In genomic region chr4:138910201-138910913, GRCh38 we compare ENCODE assay signal across 10 cellular contexts.
DNase-seq lines count a peak whose midpoint lies in the region; ATAC-seq and TF ChIP-seq lines count a peak whose summit lies in the region.
"Had no signal": no experiment of that assay in that cellular context is flagged by ENCODE, and none has a peak within 500 bp of the region (broad histone marks: within the 10 kb centered on the region; RNA-seq: fewer than 3 reads in every experiment).

No MANE protein-coding gene starts in this region.

- H3K4me3 ChIP-seq in lower lobe of right lung (no peak overlapping the region), MM.1S (ENCODE audit: low read length) (no peak overlapping the region)
- H3K4me3 ChIP-seq: BLaER1 treated with 17β-estradiol and CSF1 and Interleukin-3, amounts not matched to agents 10 nM and 100 nM had no signal

- H3F3A ChIP-seq in MM.1S (ENCODE audit: insufficient read depth, low read length): no peaks in the 10 kb centered on the region

- no peaks in the 10 kb centered on the region for H4K20me1 ChIP-seq in MM.1S (ENCODE audit: insufficient read depth, low read length)
- H4K20me1 ChIP-seq: BLaER1 treated with 17β-estradiol and CSF1 and Interleukin-3, amounts not matched to agents 10 nM and 100 nM had no signal

- no peaks in the 10 kb centered on the region for H3K9me2 ChIP-seq in MM.1S (replicated peaks; ENCODE audit: insufficient read depth, low read length)

- H3K9ac ChIP-seq in MM.1S (ENCODE audit: low read length): no peak overlapping the region
- H3K9ac ChIP-seq: BLaER1 treated with 17β-estradiol and CSF1 and Interleukin-3, amounts not matched to agents 10 nM and 100 nM had no signal

- H2AFZ ChIP-seq in MM.1S (ENCODE audit: low read length): no peak overlapping the region

- H3K4me2 ChIP-seq in MM.1S (ENCODE audit: low read depth, low read length): no peak overlapping the region
- H3K4me2 ChIP-seq: BLaER1 treated with 17β-estradiol and CSF1 and Interleukin-3, amounts not matched to agents 10 nM and 100 nM had no signal

- H3K27ac ChIP-seq in 22Rv1 (peak overlapping the region; percentile 92), angular gyrus (ENCODE audit: low read depth, low read length) (peak overlapping the region; percentile 80), lower lobe of right lung (peak overlapping the region; percentile 83), MM.1S (ENCODE audit: low read length) (no peak overlapping the region)
- H3K27ac ChIP-seq: BLaER1 treated with 17β-estradiol and CSF1 and Interleukin-3, amounts not matched to agents 10 nM and 100 nM had no signal

- intact Hi-C loops in lower lobe of right lung (cut with DNase I): no loop called here

- H3K27me3 ChIP-seq in lower lobe of right lung (ENCODE audit: low read depth) (no peaks in the 10 kb centered on the region), MM.1S (replicated peaks; ENCODE audit: insufficient read depth, low read length) (no peaks in the 10 kb centered on the region)
- H3K27me3 ChIP-seq: BLaER1 treated with 17β-estradiol and CSF1 and Interleukin-3, amounts not matched to agents 10 nM and 100 nM had no signal

- no peaks in the 10 kb centered on the region for H3K36me3 ChIP-seq in lower lobe of right lung
- H3K36me3 ChIP-seq in MM.1S (replicated peaks; ENCODE audit: insufficient read depth, low read length): no peaks in the 10 kb centered on the region
- H3K36me3 ChIP-seq: BLaER1 treated with 17β-estradiol and CSF1 and Interleukin-3, amounts not matched to agents 10 nM and 100 nM had no signal

- DNase-seq in NCI-H1105 (lab: John Stamatoyannopoulos, UW): peak; percentile 84
- DNase-seq in lower lobe of right lung: no peak
- DNase-seq in occipital lobe (lab: John Stamatoyannopoulos, UW): no peak
- no peak for DNase-seq in stimulated activated naive CD8-positive, alpha-beta T cell treated with anti-CD3 and anti-CD28 coated beads, Interleukin-15, Interleukin-2, amounts not matched to agents 100 U/mL and 50 U/mL, for 24 hours
- DNase-seq in MM.1S: no peak
- DNase-seq: MV-4-11 had no signal

- ATAC-seq in lower lobe of right lung: peak; percentile 33 to 48
- no peak for ATAC-seq in stimulated activated naive CD8-positive, alpha-beta T cell treated with anti-CD3 and anti-CD28 coated beads, Interleukin-15, Interleukin-2, amounts not matched to agents 100 U/mL and 50 U/mL, for 24 hours
- no peak for ATAC-seq in HG02885 (IDR thresholded peaks at IDR 0.05; ENCODE audit: poor library complexity, unreplicated experiment)

- no peak for TF ChIP-seq CTCF in 22Rv1 (IDR thresholded peaks at IDR 0.05)
- TF ChIP-seq CTCF in lower lobe of right lung (IDR thresholded peaks at IDR 0.05): no peak
- TF ChIP-seq CTCF in MM.1S (IDR thresholded peaks at IDR 0.05; ENCODE audit: low read length): no peak

- H3K79me2 ChIP-seq in MM.1S (ENCODE audit: low read length): no peaks in the 10 kb centered on the region

- H3K9me3 ChIP-seq in lower lobe of right lung (no peaks in the 10 kb centered on the region), MM.1S (replicated peaks; ENCODE audit: insufficient read depth, low read length) (no peaks in the 10 kb centered on the region)
- H3K9me3 ChIP-seq: BLaER1 treated with 17β-estradiol and CSF1 and Interleukin-3, amounts not matched to agents 10 nM and 100 nM had no signal

- H3K4me1 ChIP-seq in lower lobe of right lung (peaks cover 30% of the 10 kb centered on the region), MM.1S (ENCODE audit: low read length) (no peaks in the 10 kb centered on the region)
- H3K4me1 ChIP-seq: BLaER1 treated with 17β-estradiol and CSF1 and Interleukin-3, amounts not matched to agents 10 nM and 100 nM had no signal

Comparison
In these comparisons a context has a peak if more than half of its experiments do, and no peak if none do; other contexts are left out.
1. ATAC-seq: peak in lower lobe of right lung (2 of 2); none in stimulated activated naive CD8-positive, alpha-beta T cell treated with anti-CD3 and anti-CD28 coated beads, Interleukin-15, Interleukin-2, amounts not matched to agents 100 U/mL and 50 U/mL, for 24 hours (single experiment) and HG02885 (single experiment).